ENCODE assay signal across 27 cellular contexts in the genomic region with DNA sequence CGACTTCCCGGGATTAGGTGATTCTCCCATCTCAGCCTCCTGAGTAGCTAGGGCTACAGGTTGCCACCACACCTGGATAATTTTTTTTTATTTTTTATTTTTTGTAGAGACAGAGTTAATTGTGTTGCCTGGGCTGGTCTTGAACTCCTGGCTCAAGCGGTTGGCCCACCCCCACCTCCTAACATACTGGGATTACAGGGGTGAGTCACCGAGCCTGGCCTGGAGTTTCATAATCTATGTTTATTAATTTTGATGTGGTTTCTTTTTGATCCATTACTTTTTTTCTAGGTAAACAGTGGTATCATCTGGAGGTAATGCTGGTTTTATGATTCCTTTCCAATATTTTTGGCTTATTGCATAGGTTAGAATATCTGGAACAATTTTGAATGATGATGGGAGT.
"Had no signal": no experiment of that assay in that cellular context is flagged by ENCODE, and none has a peak within 500 bp of the region (broad histone marks: within the 10 kb centered on the region; RNA-seq: fewer than 3 reads in every experiment).

No MANE protein-coding gene starts in this region.

- H3K27ac ChIP-seq: Peyer's patch had no signal

- H3K4me1 ChIP-seq: Peyer's patch had no signal

- ATAC-seq: activated naive CD4-positive, alpha-beta T cell treated with anti-CD3 and anti-CD28 coated beads, Interleukin-2, amount 50 U/mL, for 72 hours; activated T-cell treated with anti-CD3 and anti-CD28 coated beads, Interleukin-2, amount 50 U/mL, for 4 hours; PC-3 had no signal

- DNase-seq: activated CD4-positive, alpha-beta memory T cell treated with anti-CD3 and anti-CD28 coated beads for 36 hours; activated CD4-positive, alpha-beta T cell treated with anti-CD3 and anti-CD28 coated beads, Interleukin-2, amount 50 U/mL, for 1 hour; activated CD8-positive, alpha-beta memory T cell treated with anti-CD3 and anti-CD28 coated beads, Interleukin-2, amount 50 U/mL, for 4 hours; activated gamma-delta T cell treated with Interleukin-2 at 50 U/mL for 16 hours; activated naive CD4-positive, alpha-beta T cell treated with anti-CD3 and anti-CD28 coated beads for 36 hours; activated T-cell treated with anti-CD3 and anti-CD28 coated beads for 4 hours; activated T-cell treated with anti-CD3 and anti-CD28 coated beads, Interleukin-2, amount 50 U/mL, for 4 hours; adrenal gland; anterior cingulate cortex; caudate nucleus; cerebellar nuclear complex; NCI-H1092 treated with DMSO at 0.1 percent for 48 hours; NCI-H1417 treated with DMSO at 0.1 percent for 48 hours; NCI-H1930; NCI-H2081 treated with DMSO at 0.1 percent for 48 hours; NCI-H345; NCI-H510A; NCI-H526; NCI-H748 treated with DMSO at 0.1 percent for 48 hours; NK-92 treated with Interleukin-12 subunit alpha and Interleukin-12 subunit beta, amount 100 ng/mL, for 24 hours; PC-3; Peyer's patch; RPMI8226; SHP77 treated with DMSO at 0.1 percent for 48 hours; T1000 had no signal

- FAIRE-seq: bronchial epithelial cell had no signal

- H3K4me3 ChIP-seq: adrenal gland, Peyer's patch had no signal

- H3K9me3 ChIP-seq: adrenal gland, Peyer's patch had no signal

- H3K27me3 ChIP-seq: adrenal gland, Peyer's patch had no signal

- H3K36me3 ChIP-seq: adrenal gland, Peyer's patch had no signal
